1 cellular context compared by ENCODE assay signal in the genomic region with DNA sequence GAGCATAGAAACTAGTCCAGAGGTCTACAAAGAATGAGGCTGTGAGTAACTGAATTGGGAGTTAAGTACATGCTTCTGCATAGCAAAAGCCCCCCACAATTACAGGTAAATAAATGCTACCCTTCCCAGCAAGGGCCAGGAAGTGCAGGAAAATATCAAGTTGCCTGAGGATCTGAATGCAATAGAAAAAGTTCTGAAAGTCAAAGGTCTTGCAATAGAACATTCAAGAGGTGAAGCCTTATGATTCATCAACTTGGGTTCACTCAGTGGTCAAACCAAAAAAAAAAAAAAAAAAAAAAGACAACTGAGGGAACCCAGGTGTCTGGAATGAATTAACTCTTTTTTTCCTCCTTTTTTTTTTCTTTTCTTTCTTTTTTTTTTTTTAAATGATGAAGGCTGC.
A peak's percentile ranks its signal among the peaks of the same experiment; 100 is the strongest.
TF ChIP-seq lines count a peak whose summit lies in the region.

No MANE protein-coding gene starts in this region.

TF ChIP-seq in HCT116, 20 proteins besides CTCF, POLR2A, EP300 and RAD21:
- TF ChIP-seq JUND (IDR thresholded peaks at IDR 0.05) = 0 out of 2 replicates have a peak, but pooled peaks have one; percentile 0
- no peak for TF ChIP-seq ELF1 (IDR thresholded peaks at IDR 0.05; ENCODE audit: borderline replicate concordance, low read depth)
- TF ChIP-seq, protein P1, sequence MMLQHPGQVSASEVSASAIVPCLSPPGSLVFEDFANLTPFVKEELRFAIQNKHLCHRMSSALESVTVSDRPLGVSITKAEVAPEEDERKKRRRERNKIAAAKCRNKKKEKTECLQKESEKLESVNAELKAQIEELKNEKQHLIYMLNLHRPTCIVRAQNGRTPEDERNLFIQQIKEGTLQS (IDR thresholded peaks at IDR 0.05) = no peak
- TF ChIP-seq, protein P2, sequence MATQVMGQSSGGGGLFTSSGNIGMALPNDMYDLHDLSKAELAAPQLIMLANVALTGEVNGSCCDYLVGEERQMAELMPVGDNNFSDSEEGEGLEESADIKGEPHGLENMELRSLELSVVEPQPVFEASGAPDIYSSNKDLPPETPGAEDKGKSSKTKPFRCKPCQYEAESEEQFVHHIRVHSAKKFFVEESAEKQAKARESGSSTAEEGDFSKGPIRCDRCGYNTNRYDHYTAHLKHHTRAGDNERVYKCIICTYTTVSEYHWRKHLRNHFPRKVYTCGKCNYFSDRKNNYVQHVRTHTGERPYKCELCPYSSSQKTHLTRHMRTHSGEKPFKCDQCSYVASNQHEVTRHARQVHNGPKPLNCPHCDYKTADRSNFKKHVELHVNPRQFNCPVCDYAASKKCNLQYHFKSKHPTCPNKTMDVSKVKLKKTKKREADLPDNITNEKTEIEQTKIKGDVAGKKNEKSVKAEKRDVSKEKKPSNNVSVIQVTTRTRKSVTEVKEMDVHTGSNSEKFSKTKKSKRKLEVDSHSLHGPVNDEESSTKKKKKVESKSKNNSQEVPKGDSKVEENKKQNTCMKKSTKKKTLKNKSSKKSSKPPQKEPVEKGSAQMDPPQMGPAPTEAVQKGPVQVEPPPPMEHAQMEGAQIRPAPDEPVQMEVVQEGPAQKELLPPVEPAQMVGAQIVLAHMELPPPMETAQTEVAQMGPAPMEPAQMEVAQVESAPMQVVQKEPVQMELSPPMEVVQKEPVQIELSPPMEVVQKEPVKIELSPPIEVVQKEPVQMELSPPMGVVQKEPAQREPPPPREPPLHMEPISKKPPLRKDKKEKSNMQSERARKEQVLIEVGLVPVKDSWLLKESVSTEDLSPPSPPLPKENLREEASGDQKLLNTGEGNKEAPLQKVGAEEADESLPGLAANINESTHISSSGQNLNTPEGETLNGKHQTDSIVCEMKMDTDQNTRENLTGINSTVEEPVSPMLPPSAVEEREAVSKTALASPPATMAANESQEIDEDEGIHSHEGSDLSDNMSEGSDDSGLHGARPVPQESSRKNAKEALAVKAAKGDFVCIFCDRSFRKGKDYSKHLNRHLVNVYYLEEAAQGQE (IDR thresholded peaks at IDR 0.05; ENCODE audit: low read depth) = no peak
- TF ChIP-seq CBX3 (IDR thresholded peaks at IDR 0.05; ENCODE audit: low read depth) = no peak
- TF ChIP-seq YY1 (IDR thresholded peaks at IDR 0.05; ENCODE audit: extremely low read depth, insufficient replicate concordance, low read depth, low read length) = no peak
- 0 out of 2 replicates have a peak, but pooled peaks have one; percentile 19 for TF ChIP-seq CEBPB (IDR thresholded peaks at IDR 0.05; ENCODE audit: low read depth)
- TF ChIP-seq EGR1 (IDR thresholded peaks at IDR 0.05; ENCODE audit: low read depth) = no peak
- no peak for TF ChIP-seq FOSL1 (IDR thresholded peaks at IDR 0.05; ENCODE audit: low read depth)
- TF ChIP-seq POLR2AphosphoS5 (IDR thresholded peaks at IDR 0.05; ENCODE audit: low read depth, low read length) = no peak
